ENCODE assay signal across 8 cellular contexts in the genomic region with DNA sequence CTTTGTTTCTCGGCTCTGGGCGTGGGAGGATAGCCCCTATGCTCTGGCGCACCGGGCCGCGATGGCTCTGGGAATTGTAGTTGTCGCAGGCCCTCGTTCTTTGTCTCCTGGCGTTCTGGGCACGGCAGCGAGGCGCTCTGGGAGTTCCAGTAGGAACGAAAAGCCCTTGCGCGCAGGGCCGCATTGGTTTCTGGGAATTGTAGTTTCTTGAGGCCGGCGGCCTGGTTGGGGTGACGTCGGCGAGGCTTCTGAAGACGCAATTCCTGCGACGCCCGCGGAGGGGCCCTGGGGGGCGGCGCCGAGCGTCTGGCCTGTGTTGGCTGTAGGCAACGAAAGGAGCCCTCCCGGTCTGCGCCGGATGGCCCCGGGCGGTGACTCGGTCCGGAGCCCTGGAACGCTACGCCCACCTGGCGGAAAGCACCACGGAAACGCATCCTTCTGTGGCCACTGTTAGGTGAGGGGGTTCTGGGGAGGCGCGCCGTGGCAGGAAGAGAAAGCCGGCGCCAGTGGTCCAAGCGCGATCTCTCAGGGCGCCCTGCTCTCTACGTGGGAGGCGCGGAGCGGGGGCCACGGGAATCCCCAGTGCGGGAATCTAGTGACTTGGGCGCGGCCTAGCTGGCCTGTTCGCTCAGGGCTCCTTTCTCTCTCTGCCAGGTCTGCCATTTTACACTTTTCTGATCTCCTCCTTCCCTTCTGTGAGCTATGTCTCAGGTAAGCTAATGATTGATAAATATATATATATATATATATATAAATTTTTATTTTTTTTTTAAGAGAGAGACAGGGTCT. TPM values are rescaled to one million over a fixed set of nuclear protein-coding genes. Genes with fewer than 3 reads are reported as not detected.
DNase-seq lines count a peak whose midpoint lies in the region; ATAC-seq and TF ChIP-seq lines count a peak whose summit lies in the region.

A gene (plus strand): TSS at position 305 of the 789 bp plus-strand sequence. CDS start 398 bp downstream, at position 703.

- 1% methylated on average over 31 of the region's 60 CpGs for WGBS in right lobe of liver (ENCODE audit: insufficient coverage, low coverage, low lambda C conversion rate, missing lambda C conversion rate)

- H3K27me3 ChIP-seq in BJ (ENCODE audit: control insufficient read depth, insufficient read depth, low read length) = no peaks in the 10 kb centered on the region
- no peaks in the 10 kb centered on the region for H3K27me3 ChIP-seq in dorsolateral prefrontal cortex
- H3K27me3 ChIP-seq in right lobe of liver = no peaks in the 10 kb centered on the region

- peak; percentile 82 for DNase-seq in BJ (ENCODE audit: low read depth)
- peak; percentile 97 for DNase-seq in NCI-H460 (ENCODE audit: extremely low read depth, low read depth)
- DNase-seq in activated CD4-positive, alpha-beta T cell treated with anti-CD3 and anti-CD28 coated beads, Interleukin-2, amount 10 ng/mL, durations not matched to agents 7 days and 5 days = peak; percentile 94
- DNase-seq in dorsolateral prefrontal cortex = peak; percentile 96 to 99 (median 98)
- DNase-seq in right lobe of liver = peak; percentile 96 to 97 (median 97)
- peak; percentile 90 to 96 for DNase-seq in stimulated activated CD4-positive, alpha-beta T cell treated with anti-CD3 and anti-CD28 coated beads, Interleukin-4, amount 100 ng/mL, for 4 hours

- CTCF ChIA-PET in BJ (lab: Yijun Ruan, JAX) = interaction anchor here (0.6 kb wide), 1 partner anchor 18 kb away, joined by 3 read pairs; no protein-coding TSS in a partner anchor
- CTCF ChIA-PET in activated CD4-positive, alpha-beta T cell treated with anti-CD3 and anti-CD28 coated beads, Interleukin-2, amount 10 ng/mL, durations not matched to agents 7 days and 5 days (lab: Charles Lee) = interaction anchor here (0.6 to 2.9 kb wide), 7 partner anchors 9 to 176 kb away, joined by 3 to 10 read pairs (median 4); a partner anchor contains a TSS

- peaks cover 52% of the 10 kb centered on the region for H3K36me3 Mint-ChIP-seq in activated CD4-positive, alpha-beta T cell treated with anti-CD3 and anti-CD28 coated beads, Interleukin-2, amount 10 ng/mL, durations not matched to agents 7 days and 5 days (ENCODE audit: low read depth)

- peak within 1 kb of the TSS; percentile 68 for H3K27ac Mint-ChIP-seq in activated CD4-positive, alpha-beta T cell treated with anti-CD3 and anti-CD28 coated beads, Interleukin-2, amount 10 ng/mL, durations not matched to agents 7 days and 5 days

- intact Hi-C loops in dorsolateral prefrontal cortex (cut with DNase I) (loop anchor here (1.0 to 5.0 kb wide), 5 partner anchors 44 to 124 kb away; a partner anchor contains a TSS), right lobe of liver (cut with DNase I) (no loop called here)

- H3K4me1 ChIP-seq in right lobe of liver = peaks cover 0 to 5% (median 0%) of the 10 kb centered on the region in 4 donors

- ATAC-seq in GM19025 (IDR thresholded peaks at IDR 0.05; ENCODE audit: low read depth, unreplicated experiment) = peak; percentile 66
- ATAC-seq in HG03342 (IDR thresholded peaks at IDR 0.05; ENCODE audit: unreplicated experiment) = peak; percentile 70
- ATAC-seq in right lobe of liver = peak; percentile 81 to 85 (median 82)

- H3K4me1 Mint-ChIP-seq in activated CD4-positive, alpha-beta T cell treated with anti-CD3 and anti-CD28 coated beads, Interleukin-2, amount 10 ng/mL, durations not matched to agents 7 days and 5 days = peaks cover 17% of the 10 kb centered on the region

- H3K4me3 ChIP-seq in BJ (ENCODE audit: low read depth, low read length) (peak within 1 kb of the TSS; percentile 90), dorsolateral prefrontal cortex (peak within 1 kb of the TSS; percentile 72 to 100 (median 94)), right lobe of liver (peak within 1 kb of the TSS; percentile 74 to 89 (median 80))

- peaks cover 50% of the 10 kb centered on the region for H3K9me3 Mint-ChIP-seq in activated CD4-positive, alpha-beta T cell treated with anti-CD3 and anti-CD28 coated beads, Interleukin-2, amount 10 ng/mL, durations not matched to agents 7 days and 5 days

- peak; percentile 62 for TF ChIP-seq POLR2A in right lobe of liver (IDR thresholded peaks at IDR 0.05)

- H3K4me3 Mint-ChIP-seq in activated CD4-positive, alpha-beta T cell treated with anti-CD3 and anti-CD28 coated beads, Interleukin-2, amount 10 ng/mL, durations not matched to agents 7 days and 5 days = no peak within 1 kb of the TSS

- H3K27ac ChIP-seq in dorsolateral prefrontal cortex (peak within 1 kb of the TSS; percentile 88 to 100 (median 97)), right lobe of liver (peak within 1 kb of the TSS; percentile 92 to 94 (median 93))

- peaks cover 0 to 50% (median 17%) of the 10 kb centered on the region in 4 donors for H3K9me3 ChIP-seq in right lobe of liver

- POLR2A ChIA-PET in BJ (lab: Charles Lee) = interaction anchor here (1.1 kb wide), 1 partner anchor 101 kb away, joined by 4 read pairs; a partner anchor contains a TSS
- POLR2A ChIA-PET in activated CD4-positive, alpha-beta T cell treated with anti-CD3 and anti-CD28 coated beads, Interleukin-2, amount 10 ng/mL, durations not matched to agents 7 days and 5 days (lab: Charles Lee) = interaction anchor here (1.1 kb wide), 1 partner anchor 49 kb away, joined by 5 read pairs; a partner anchor contains a TSS

- peak; percentile 25 for TF ChIP-seq CTCF in BJ (IDR thresholded peaks at IDR 0.05; ENCODE audit: insufficient read depth, low read depth, low read length)
- TF ChIP-seq CTCF in dorsolateral prefrontal cortex (IDR thresholded peaks at IDR 0.05 in 54 of 56, conservative IDR thresholded peaks at IDR 0.05 in 2 of 56; ENCODE audit: low read depth in 1 of 56, partially characterized antibody in 56 of 56) = peak in 22 of 56 donors; percentile 9 to 52 (median 31)
- peak; percentile 21 to 44 (median 34) for TF ChIP-seq CTCF in right lobe of liver (IDR thresholded peaks at IDR 0.05)

- no peaks in the 10 kb centered on the region for H3K27me3 Mint-ChIP-seq in activated CD4-positive, alpha-beta T cell treated with anti-CD3 and anti-CD28 coated beads, Interleukin-2, amount 10 ng/mL, durations not matched to agents 7 days and 5 days

- peaks cover 2% of the 10 kb centered on the region for H3K36me3 ChIP-seq in BJ (ENCODE audit: control insufficient read depth, insufficient read depth, low read length)
- H3K36me3 ChIP-seq in right lobe of liver = peaks cover 0 to 27% (median 21%) of the 10 kb centered on the region in 4 donors

RNA-seq across cellular contexts. Expression of the gene that starts here (rescaled TPM):
- polyA plus RNA-seq in BJ (2011; rRNA removed) = 11.8 and 14.6 TPM in 2 replicates
- 6.1 and 9.4 TPM in 2 replicates for polyA minus RNA-seq in BJ (2011; rRNA and poly(A)+ RNA removed)
- total RNA-seq in NCI-H460 (2014; rRNA removed; shearing (Covaris generic)) = 32.6 and 43.6 TPM in 2 replicates
- polyA plus RNA-seq in NCI-H460 (2014; cell fraction: nucleus; rRNA removed) = 14.0 and 23.5 TPM in 2 replicates
- total RNA-seq in activated CD4-positive, alpha-beta T cell treated with anti-CD3 and anti-CD28 coated beads, Interleukin-2, amount 10 ng/mL, durations not matched to agents 7 days and 5 days = 10 to 100 TPM; 14.6 to 16.2 TPM
- 10 to 100 TPM in 115 of 120 experiments, 1 to 10 TPM in 5; 9.3 to 21.3 (median 13.5) TPM for total RNA-seq in dorsolateral prefrontal cortex
- total RNA-seq in right lobe of liver = 1 to 10 TPM; 5.9 to 9.3 (median 6.9) TPM

Comparison
In these comparisons a context has a peak if more than half of its experiments do, and no peak if none do; other contexts are left out.
1. Peak in every context shown above with its lines: DNase-seq, ATAC-seq, H3K4me3 ChIP-seq and H3K27ac ChIP-seq.
2. intact Hi-C loops: an anchor here in dorsolateral prefrontal cortex (1.0 to 5.0 kb wide); none called in right lobe of liver.